8 cellular contexts compared by ENCODE assay signal in genomic region chr3:172038823-172039222, GRCh38. TPM values are rescaled to one million over a fixed set of nuclear protein-coding genes. Genes with fewer than 3 reads are reported as not detected.
DNase-seq lines count a peak whose midpoint lies in the region; ATAC-seq and TF ChIP-seq lines count a peak whose summit lies in the region.

No MANE protein-coding gene starts in this region.

- H3K4me3 Mint-ChIP-seq in IgD-negative memory B cell (peak overlapping the region in 3 of 4 donors; percentile 53 to 97 (median 96)), brain (peak overlapping the region; percentile 91 to 99 (median 92)), mesothelial cell of epicardium (peak overlapping the region; percentile 94)

- peaks cover 4% of the 10 kb centered on the region for H3K36me3 Mint-ChIP-seq in IgD-negative memory B cell
- H3K36me3 Mint-ChIP-seq in brain, result peaks cover 6% of the 10 kb centered on the region
- H3K36me3 Mint-ChIP-seq in mesothelial cell of epicardium, result no peaks in the 10 kb centered on the region

- peak; percentile 55 for DNase-seq in AML-193 (lab: John Stamatoyannopoulos, UW)
- no peak for DNase-seq in mesothelial cell of epicardium (ENCODE audit: low spot score in 2 of 2, unreplicated experiment in 2 of 2)
- no peak for DNase-seq in stimulated activated naive CD4-positive, alpha-beta T cell treated with Interleukin-2 at 50 U/mL for 16 hours (lab: John Stamatoyannopoulos, UW)
- no peak for DNase-seq in activated effector memory CD4-positive, alpha-beta T cell treated with Interleukin-2 at 50 U/mL for 16 hours

- peaks cover 10% of the 10 kb centered on the region for H3K27me3 Mint-ChIP-seq in IgD-negative memory B cell
- H3K27me3 Mint-ChIP-seq in brain, result peaks cover 12% of the 10 kb centered on the region
- no peaks in the 10 kb centered on the region for H3K27me3 Mint-ChIP-seq in mesothelial cell of epicardium (ENCODE audit: low read depth)

- peak overlapping the region in 1 of 3 donors; percentile 92 for H3K27ac Mint-ChIP-seq in IgD-negative memory B cell
- peak overlapping the region; percentile 88 to 99 (median 98) for H3K27ac Mint-ChIP-seq in brain
- H3K27ac Mint-ChIP-seq in mesothelial cell of epicardium, result peak overlapping the region; percentile 98

- H3K9me3 Mint-ChIP-seq in IgD-negative memory B cell (peaks cover 0 to 2% (median 0%) of the 10 kb centered on the region in 3 donors), brain (peaks cover 0 to 2% (median 0%) of the 10 kb centered on the region in 5 experiments), mesothelial cell of epicardium (no peaks in the 10 kb centered on the region)

- no peak for TF ChIP-seq CTCF in brain (conservative IDR thresholded peaks at IDR 0.05)
- TF ChIP-seq CTCF in mesothelial cell of epicardium (IDR thresholded peaks at IDR 0.05; ENCODE audit: unreplicated experiment), result no peak

- ATAC-seq in HG03469 (IDR thresholded peaks at IDR 0.05; ENCODE audit: unreplicated experiment) (no peak), GM18502 (IDR thresholded peaks at IDR 0.05; ENCODE audit: poor library complexity, unreplicated experiment) (no peak)

- H3K4me1 Mint-ChIP-seq in IgD-negative memory B cell (peaks cover 3 to 6% (median 4%) of the 10 kb centered on the region in 3 donors), brain (peaks cover 46% of the 10 kb centered on the region), mesothelial cell of epicardium (peaks cover 29% of the 10 kb centered on the region)

RNA-seq across cellular contexts. Expression of gene FNDC3B, which starts 0.6 kb away (rescaled TPM):
- polyA plus RNA-seq in IgD-negative memory B cell (3.5 TPM), brain (ENCODE audit: insufficient read depth, low read depth, low replicate concordance) (2.7 TPM)
- 123 to 131 TPM (median 123 TPM) in 3 replicates for total RNA-seq in mesothelial cell of epicardium

Comparison
In these comparisons a context has a peak if more than half of its experiments do, and no peak if none do; other contexts are left out.
1. DNase-seq: peak in AML-193 (2 of 2); none in mesothelial cell of epicardium (0 of 2), stimulated activated naive CD4-positive, alpha-beta T cell treated with Interleukin-2 at 50 U/mL for 16 hours (single experiment) and activated effector memory CD4-positive, alpha-beta T cell treated with Interleukin-2 at 50 U/mL for 16 hours (single experiment).
2. Peak in every context shown above with its lines, with median percentiles within 50 percentile points of each other: H3K4me3 Mint-ChIP-seq.